In the genomic region with DNA sequence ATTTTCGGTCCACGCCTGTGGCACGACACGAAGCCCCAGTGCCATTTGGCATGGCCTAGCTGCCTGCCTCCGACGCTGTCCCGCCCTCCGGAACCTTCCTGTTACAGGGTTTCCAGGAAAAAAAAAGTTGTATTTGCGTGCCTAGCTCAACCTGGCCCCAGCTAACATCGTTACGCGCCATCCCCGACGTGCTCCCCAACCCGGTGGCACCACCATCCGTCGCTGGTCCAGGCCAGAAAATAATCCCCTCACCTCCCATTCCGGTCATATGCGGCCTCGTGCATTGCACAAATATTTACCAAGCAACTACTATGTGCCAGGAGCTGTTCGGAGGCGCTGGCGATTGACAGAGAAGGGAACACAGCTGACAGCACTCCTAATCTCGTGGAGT, we compare ENCODE assay signal across 11 cellular contexts. TPM values are rescaled to one million over a fixed set of nuclear protein-coding genes. Genes with fewer than 3 reads are reported as not detected.
DNase-seq lines count a peak whose midpoint lies in the region; ATAC-seq and TF ChIP-seq lines count a peak whose summit lies in the region.
"Had no signal": no experiment of that assay in that cellular context is flagged by ENCODE, and none has a peak within 500 bp of the region (broad histone marks: within the 10 kb centered on the region; RNA-seq: fewer than 3 reads in every experiment).

No MANE protein-coding gene starts in this region.

- H3K27ac ChIP-seq in left lung (peak overlapping the region in 1 of 2 donors; percentile 65), tibial artery (no peak overlapping the region)

- peaks cover 6% of the 10 kb centered on the region for H3K4me1 ChIP-seq in adipocyte (ENCODE audit: control insufficient read depth, insufficient read depth, low read length)
- H3K4me1 ChIP-seq in left lung = peaks cover 0 to 18% of the 10 kb centered on the region in 2 donors
- H3K4me1 ChIP-seq in tibial artery = peaks cover 0 to 17% (median 13%) of the 10 kb centered on the region in 4 donors

- H3K9me3 Mint-ChIP-seq in activated T-cell treated with anti-CD3 and anti-CD28 coated beads, Interleukin-2, amount 50 U/mL, for 4 hours = no peaks in the 10 kb centered on the region

- H3K9me3 ChIP-seq in adipocyte (ENCODE audit: control insufficient read depth, low read length) (no peaks in the 10 kb centered on the region), left lung (no peaks in the 10 kb centered on the region), tibial artery (no peaks in the 10 kb centered on the region)

- ATAC-seq in activated T-cell treated with anti-CD3 and anti-CD28 coated beads, Interleukin-2, amount 50 U/mL, for 4 hours = no peak
- ATAC-seq in left lung = no peak

- H3K9ac ChIP-seq in adipocyte (ENCODE audit: low read length) = no peak overlapping the region

- H3K27me3 ChIP-seq in adipocyte (replicated peaks; ENCODE audit: control insufficient read depth, insufficient read depth, low read length) (peaks cover 48% of the 10 kb centered on the region), left lung (peaks cover 15 to 45% of the 10 kb centered on the region in 2 donors), tibial artery (peaks cover 0 to 53% of the 10 kb centered on the region in 2 donors)

- H3K4me1 Mint-ChIP-seq in activated T-cell treated with anti-CD3 and anti-CD28 coated beads, Interleukin-2, amount 50 U/mL, for 4 hours (ENCODE audit: low read depth) = peaks cover 8% of the 10 kb centered on the region

- peak overlapping the region; percentile 75 for H3K4me3 Mint-ChIP-seq in activated T-cell treated with anti-CD3 and anti-CD28 coated beads, Interleukin-2, amount 50 U/mL, for 4 hours

- H3K36me3 ChIP-seq in adipocyte (ENCODE audit: control insufficient read depth, insufficient read depth, low read length, severe bottlenecking) = no peaks in the 10 kb centered on the region
- H3K36me3 ChIP-seq in left lung = no peaks in the 10 kb centered on the region
- no peaks in the 10 kb centered on the region for H3K36me3 ChIP-seq in tibial artery

- no peak for TF ChIP-seq CTCF in left lung (IDR thresholded peaks at IDR 0.05)
- TF ChIP-seq CTCF in tibial artery (IDR thresholded peaks at IDR 0.05) = no peak

- peak overlapping the region; percentile 4 for H3K4me3 ChIP-seq in adipocyte (ENCODE audit: low read length)
- peak overlapping the region; percentile 47 to 58 for H3K4me3 ChIP-seq in left lung
- peak overlapping the region; percentile 54 to 61 for H3K4me3 ChIP-seq in tibial artery

- no peak for DNase-seq in activated T-cell treated with anti-CD3 and anti-CD28 coated beads, Interleukin-2, amount 50 U/mL, for 4 hours
- DNase-seq in activated T-cell treated with anti-CD3 and anti-CD28 coated beads, Interleukin-2, amount 50 U/mL, for 48 hours = no peak
- no peak for DNase-seq in adipocyte (ENCODE audit: low read depth)
- no peak for DNase-seq in left lung
- no peak for DNase-seq in tibial artery
- no peak for DNase-seq in pons (ENCODE audit: low spot score)
- DNase-seq in NOMO-1 treated with dmso at 0.1 percent for 144 hours (lab: John Stamatoyannopoulos, UW; ENCODE audit: unreplicated experiment) = no peak
- DNase-seq in DMS153 treated with DMSO at 0.1 percent for 48 hours (lab: John Stamatoyannopoulos, UW; ENCODE audit: unreplicated experiment) = no peak
- DNase-seq: amniotic stem cell, NCI-H748 treated with DMSO at 0.1 percent for 48 hours had no signal

- H3K27me3 Mint-ChIP-seq in activated T-cell treated with anti-CD3 and anti-CD28 coated beads, Interleukin-2, amount 50 U/mL, for 4 hours (ENCODE audit: low read depth) = peaks cover 16% of the 10 kb centered on the region

- intact Hi-C loops in left lung (cut with DNase I) (no loop called here), tibial artery (cut with DNase I; ENCODE audit: low total_unique reads) (no loop called here)

- H3K36me3 Mint-ChIP-seq in activated T-cell treated with anti-CD3 and anti-CD28 coated beads, Interleukin-2, amount 50 U/mL, for 4 hours (ENCODE audit: insufficient read depth) = no peaks in the 10 kb centered on the region

RNA-seq across cellular contexts. Expression of a gene that starts 1.4 kb away (rescaled TPM):
- total RNA-seq in activated T-cell treated with anti-CD3 and anti-CD28 coated beads, Interleukin-2, amount 50 U/mL, for 4 hours = under 1 TPM; 0.60 to 0.90 (median 0.76) TPM
- total RNA-seq in left lung = not detected
- total RNA-seq: renal cortical epithelial cell had no signal

RNA-seq across cellular contexts. Expression of a gene that starts 21.9 kb away (rescaled TPM):
- under 1 TPM in 1 of 3 donors, not detected in 2; 0.08 TPM for total RNA-seq in activated T-cell treated with anti-CD3 and anti-CD28 coated beads, Interleukin-2, amount 50 U/mL, for 4 hours
- under 1 TPM in 1 of 2 donors, not detected in 1; 0.15 TPM for total RNA-seq in left lung
- total RNA-seq: renal cortical epithelial cell had no signal

RNA-seq across cellular contexts. Expression of a gene that starts 30.9 kb away (rescaled TPM):
- 10 to 100 TPM; 52.2 to 57.1 (median 56.6) TPM for total RNA-seq in activated T-cell treated with anti-CD3 and anti-CD28 coated beads, Interleukin-2, amount 50 U/mL, for 4 hours
- 10 to 100 TPM; 27.9 to 28.0 TPM for total RNA-seq in left lung

RNA-seq across cellular contexts. Expression of a gene that starts 55.1 kb away (rescaled TPM):
- 100 to 1,000 TPM; 368 to 412 (median 397) TPM for total RNA-seq in activated T-cell treated with anti-CD3 and anti-CD28 coated beads, Interleukin-2, amount 50 U/mL, for 4 hours
- total RNA-seq in left lung = 100 to 1,000 TPM in 1 of 2 donors, 10 to 100 TPM in 1; 52.3 to 101 TPM

Comparison
In these comparisons a context has a peak if more than half of its experiments do, and no peak if none do; other contexts are left out.
1. H3K4me3 ChIP-seq: peak in every context shown above with its lines; median percentile 58 in tibial artery; 52 in left lung; 4 in adipocyte.